ENCODE assay signal across 2 cellular contexts in the genomic region with DNA sequence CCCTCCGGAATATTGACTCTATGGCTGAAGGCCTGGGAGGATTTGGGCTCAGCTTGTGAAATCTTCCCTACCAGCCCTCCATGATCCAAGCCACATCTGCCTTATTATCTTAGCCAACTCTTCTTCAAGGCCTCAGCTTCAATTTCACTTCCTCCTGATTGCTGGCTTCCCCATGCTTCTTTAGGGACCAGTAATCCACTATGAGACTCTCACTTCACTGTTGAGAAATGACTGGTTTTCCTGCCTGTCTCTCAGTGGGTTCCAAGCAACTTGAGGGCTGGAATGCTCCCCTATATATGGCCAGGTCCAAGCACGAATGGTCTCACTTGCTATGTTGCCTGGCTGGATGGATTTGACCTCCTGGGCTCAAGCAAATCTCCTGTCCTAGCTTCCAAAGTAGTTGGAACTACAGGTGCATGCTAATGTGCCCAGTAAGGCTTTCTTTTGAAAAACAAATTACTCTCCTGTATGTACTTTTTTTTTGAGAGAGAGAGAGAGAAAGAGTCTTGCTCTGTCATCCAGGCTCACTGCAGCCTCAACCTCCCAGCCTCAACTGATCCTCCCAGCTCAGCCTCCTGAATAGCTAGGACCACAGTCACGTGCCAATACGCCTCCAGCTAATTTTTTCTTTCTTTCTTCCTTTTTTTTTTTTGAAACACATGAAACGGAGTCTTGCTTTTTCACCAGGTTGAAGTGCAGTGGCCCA.
TF ChIP-seq lines count a peak whose summit lies in the region.

No MANE protein-coding gene starts in this region.

TF ChIP-seq in GM23338, 12 proteins besides CTCF, POLR2A, EP300 and RAD21 (continued from another document):
- TF ChIP-seq ZNF114 (CRISPR knock-in tag; IDR thresholded peaks at IDR 0.05) (no peak), NANOG (IDR thresholded peaks at IDR 0.05; ENCODE audit: borderline replicate concordance) (no peak), CREB1 (CRISPR knock-in tag; IDR thresholded peaks at IDR 0.05; ENCODE audit: low read depth) (no peak), JUNB (IDR thresholded peaks at IDR 0.05; ENCODE audit: unreplicated experiment) (no peak), EZH2 (IDR thresholded peaks at IDR 0.05; ENCODE audit: low read depth, unreplicated experiment) (no peak)
- TF ChIP-seq, protein P1, sequence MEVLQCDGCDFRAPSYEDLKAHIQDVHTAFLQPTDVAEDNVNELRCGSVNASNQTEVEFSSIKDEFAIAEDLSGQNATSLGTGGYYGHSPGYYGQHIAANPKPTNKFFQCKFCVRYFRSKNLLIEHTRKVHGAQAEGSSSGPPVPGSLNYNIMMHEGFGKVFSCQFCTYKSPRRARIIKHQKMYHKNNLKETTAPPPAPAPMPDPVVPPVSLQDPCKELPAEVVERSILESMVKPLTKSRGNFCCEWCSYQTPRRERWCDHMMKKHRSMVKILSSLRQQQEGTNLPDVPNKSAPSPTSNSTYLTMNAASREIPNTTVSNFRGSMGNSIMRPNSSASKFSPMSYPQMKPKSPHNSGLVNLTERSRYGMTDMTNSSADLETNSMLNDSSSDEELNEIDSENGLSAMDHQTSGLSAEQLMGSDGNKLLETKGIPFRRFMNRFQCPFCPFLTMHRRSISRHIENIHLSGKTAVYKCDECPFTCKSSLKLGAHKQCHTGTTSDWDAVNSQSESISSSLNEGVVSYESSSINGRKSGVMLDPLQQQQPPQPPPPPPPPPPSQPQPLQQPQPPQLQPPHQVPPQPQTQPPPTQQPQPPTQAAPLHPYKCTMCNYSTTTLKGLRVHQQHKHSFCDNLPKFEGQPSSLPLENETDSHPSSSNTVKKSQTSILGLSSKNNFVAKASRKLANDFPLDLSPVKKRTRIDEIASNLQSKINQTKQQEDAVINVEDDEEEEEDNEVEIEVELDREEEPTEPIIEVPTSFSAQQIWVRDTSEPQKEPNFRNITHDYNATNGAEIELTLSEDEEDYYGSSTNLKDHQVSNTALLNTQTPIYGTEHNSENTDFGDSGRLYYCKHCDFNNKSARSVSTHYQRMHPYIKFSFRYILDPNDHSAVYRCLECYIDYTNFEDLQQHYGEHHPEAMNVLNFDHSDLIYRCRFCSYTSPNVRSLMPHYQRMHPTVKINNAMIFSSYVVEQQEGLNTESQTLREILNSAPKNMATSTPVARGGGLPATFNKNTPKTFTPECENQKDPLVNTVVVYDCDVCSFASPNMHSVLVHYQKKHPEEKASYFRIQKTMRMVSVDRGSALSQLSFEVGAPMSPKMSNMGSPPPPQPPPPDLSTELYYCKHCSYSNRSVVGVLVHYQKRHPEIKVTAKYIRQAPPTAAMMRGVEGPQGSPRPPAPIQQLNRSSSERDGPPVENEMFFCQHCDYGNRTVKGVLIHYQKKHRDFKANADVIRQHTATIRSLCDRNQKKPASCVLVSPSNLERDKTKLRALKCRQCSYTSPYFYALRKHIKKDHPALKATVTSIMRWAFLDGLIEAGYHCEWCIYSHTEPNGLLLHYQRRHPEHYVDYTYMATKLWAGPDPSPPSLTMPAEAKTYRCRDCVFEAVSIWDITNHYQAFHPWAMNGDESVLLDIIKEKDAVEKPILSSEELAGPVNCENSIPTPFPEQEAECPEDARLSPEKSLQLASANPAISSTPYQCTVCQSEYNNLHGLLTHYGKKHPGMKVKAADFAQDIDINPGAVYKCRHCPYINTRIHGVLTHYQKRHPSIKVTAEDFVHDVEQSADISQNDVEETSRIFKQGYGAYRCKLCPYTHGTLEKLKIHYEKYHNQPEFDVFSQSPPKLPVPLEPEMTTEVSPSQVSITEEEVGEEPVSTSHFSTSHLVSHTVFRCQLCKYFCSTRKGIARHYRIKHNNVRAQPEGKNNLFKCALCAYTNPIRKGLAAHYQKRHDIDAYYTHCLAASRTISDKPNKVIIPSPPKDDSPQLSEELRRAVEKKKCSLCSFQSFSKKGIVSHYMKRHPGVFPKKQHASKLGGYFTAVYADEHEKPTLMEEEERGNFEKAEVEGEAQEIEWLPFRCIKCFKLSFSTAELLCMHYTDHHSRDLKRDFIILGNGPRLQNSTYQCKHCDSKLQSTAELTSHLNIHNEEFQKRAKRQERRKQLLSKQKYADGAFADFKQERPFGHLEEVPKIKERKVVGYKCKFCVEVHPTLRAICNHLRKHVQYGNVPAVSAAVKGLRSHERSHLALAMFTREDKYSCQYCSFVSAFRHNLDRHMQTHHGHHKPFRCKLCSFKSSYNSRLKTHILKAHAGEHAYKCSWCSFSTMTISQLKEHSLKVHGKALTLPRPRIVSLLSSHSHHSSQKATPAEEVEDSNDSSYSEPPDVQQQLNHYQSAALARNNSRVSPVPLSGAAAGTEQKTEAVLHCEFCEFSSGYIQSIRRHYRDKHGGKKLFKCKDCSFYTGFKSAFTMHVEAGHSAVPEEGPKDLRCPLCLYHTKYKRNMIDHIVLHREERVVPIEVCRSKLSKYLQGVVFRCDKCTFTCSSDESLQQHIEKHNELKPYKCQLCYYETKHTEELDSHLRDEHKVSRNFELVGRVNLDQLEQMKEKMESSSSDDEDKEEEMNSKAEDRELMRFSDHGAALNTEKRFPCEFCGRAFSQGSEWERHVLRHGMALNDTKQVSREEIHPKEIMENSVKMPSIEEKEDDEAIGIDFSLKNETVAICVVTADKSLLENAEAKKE (CRISPR knock-in tag; IDR thresholded peaks at IDR 0.05), result no peak
- TF ChIP-seq, protein P2, sequence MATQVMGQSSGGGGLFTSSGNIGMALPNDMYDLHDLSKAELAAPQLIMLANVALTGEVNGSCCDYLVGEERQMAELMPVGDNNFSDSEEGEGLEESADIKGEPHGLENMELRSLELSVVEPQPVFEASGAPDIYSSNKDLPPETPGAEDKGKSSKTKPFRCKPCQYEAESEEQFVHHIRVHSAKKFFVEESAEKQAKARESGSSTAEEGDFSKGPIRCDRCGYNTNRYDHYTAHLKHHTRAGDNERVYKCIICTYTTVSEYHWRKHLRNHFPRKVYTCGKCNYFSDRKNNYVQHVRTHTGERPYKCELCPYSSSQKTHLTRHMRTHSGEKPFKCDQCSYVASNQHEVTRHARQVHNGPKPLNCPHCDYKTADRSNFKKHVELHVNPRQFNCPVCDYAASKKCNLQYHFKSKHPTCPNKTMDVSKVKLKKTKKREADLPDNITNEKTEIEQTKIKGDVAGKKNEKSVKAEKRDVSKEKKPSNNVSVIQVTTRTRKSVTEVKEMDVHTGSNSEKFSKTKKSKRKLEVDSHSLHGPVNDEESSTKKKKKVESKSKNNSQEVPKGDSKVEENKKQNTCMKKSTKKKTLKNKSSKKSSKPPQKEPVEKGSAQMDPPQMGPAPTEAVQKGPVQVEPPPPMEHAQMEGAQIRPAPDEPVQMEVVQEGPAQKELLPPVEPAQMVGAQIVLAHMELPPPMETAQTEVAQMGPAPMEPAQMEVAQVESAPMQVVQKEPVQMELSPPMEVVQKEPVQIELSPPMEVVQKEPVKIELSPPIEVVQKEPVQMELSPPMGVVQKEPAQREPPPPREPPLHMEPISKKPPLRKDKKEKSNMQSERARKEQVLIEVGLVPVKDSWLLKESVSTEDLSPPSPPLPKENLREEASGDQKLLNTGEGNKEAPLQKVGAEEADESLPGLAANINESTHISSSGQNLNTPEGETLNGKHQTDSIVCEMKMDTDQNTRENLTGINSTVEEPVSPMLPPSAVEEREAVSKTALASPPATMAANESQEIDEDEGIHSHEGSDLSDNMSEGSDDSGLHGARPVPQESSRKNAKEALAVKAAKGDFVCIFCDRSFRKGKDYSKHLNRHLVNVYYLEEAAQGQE (IDR thresholded peaks at IDR 0.05; ENCODE audit: unreplicated experiment), result no peak
- TF ChIP-seq, protein P3, sequence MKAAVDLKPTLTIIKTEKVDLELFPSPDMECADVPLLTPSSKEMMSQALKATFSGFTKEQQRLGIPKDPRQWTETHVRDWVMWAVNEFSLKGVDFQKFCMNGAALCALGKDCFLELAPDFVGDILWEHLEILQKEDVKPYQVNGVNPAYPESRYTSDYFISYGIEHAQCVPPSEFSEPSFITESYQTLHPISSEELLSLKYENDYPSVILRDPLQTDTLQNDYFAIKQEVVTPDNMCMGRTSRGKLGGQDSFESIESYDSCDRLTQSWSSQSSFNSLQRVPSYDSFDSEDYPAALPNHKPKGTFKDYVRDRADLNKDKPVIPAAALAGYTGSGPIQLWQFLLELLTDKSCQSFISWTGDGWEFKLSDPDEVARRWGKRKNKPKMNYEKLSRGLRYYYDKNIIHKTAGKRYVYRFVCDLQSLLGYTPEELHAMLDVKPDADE (IDR thresholded peaks at IDR 0.05), result no peak

TF ChIP-seq in HepG2, 621 proteins besides CTCF, POLR2A, EP300 and RAD21 (continued from another document):
- TF ChIP-seq, protein P4, sequence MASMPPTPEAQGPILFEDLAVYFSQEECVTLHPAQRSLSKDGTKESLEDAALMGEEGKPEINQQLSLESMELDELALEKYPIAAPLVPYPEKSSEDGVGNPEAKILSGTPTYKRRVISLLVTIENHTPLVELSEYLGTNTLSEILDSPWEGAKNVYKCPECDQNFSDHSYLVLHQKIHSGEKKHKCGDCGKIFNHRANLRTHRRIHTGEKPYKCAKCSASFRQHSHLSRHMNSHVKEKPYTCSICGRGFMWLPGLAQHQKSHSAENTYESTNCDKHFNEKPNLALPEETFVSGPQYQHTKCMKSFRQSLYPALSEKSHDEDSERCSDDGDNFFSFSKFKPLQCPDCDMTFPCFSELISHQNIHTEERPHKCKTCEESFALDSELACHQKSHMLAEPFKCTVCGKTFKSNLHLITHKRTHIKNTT (CRISPR knock-in tag; IDR thresholded peaks at IDR 0.05), result no peak
- TF ChIP-seq, protein P5, sequence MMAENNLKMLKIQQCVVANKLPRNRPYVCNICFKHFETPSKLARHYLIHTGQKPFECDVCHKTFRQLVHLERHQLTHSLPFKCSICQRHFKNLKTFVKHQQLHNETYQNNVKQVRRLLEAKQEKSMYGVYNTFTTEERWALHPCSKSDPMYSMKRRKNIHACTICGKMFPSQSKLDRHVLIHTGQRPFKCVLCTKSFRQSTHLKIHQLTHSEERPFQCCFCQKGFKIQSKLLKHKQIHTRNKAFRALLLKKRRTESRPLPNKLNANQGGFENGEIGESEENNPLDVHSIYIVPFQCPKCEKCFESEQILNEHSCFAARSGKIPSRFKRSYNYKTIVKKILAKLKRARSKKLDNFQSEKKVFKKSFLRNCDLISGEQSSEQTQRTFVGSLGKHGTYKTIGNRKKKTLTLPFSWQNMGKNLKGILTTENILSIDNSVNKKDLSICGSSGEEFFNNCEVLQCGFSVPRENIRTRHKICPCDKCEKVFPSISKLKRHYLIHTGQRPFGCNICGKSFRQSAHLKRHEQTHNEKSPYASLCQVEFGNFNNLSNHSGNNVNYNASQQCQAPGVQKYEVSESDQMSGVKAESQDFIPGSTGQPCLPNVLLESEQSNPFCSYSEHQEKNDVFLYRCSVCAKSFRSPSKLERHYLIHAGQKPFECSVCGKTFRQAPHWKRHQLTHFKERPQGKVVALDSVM (CRISPR knock-in tag; IDR thresholded peaks at IDR 0.05), result peak; percentile 72
